In genomic region chr2:86484385-86484784, GRCh38 we compare ENCODE assay signal across 11 cellular contexts.
"Had no signal": no experiment of that assay in that cellular context is flagged by ENCODE, and none has a peak within 500 bp of the region (broad histone marks: within the 10 kb centered on the region; RNA-seq: fewer than 3 reads in every experiment).

No MANE protein-coding gene starts in this region.

- H3K4me3 Mint-ChIP-seq: activated naive CD8-positive, alpha-beta T cell treated with anti-CD3 and anti-CD28 coated beads, Interleukin-2, amount 10 ng/mL, durations not matched to agents 7 days and 5 days; neural crest cell; stimulated activated naive CD8-positive, alpha-beta T cell treated with anti-CD3 and anti-CD28 coated beads, Interleukin-15, amount 100 ng/mL, for 72 hours had no signal

- H3K9me3 ChIP-seq: ovary, thyroid gland, vagina had no signal

- H3K4me3 ChIP-seq: lung, ovary, thyroid gland, vagina had no signal

- DNase-seq: activated CD4-positive, alpha-beta T cell treated with anti-CD3 and anti-CD28 coated beads, Interleukin-2, amount 50 U/mL, for 4 hours; activated naive CD8-positive, alpha-beta T cell treated with anti-CD3 and anti-CD28 coated beads, Interleukin-2, amount 10 ng/mL, durations not matched to agents 7 days and 5 days; foreskin keratinocyte; left colon; ovary; stimulated activated naive CD8-positive, alpha-beta T cell treated with anti-CD3 and anti-CD28 coated beads, Interleukin-15, amount 100 ng/mL, for 72 hours; T-helper 2 cell; thyroid gland had no signal

- H3K27ac Mint-ChIP-seq: activated naive CD8-positive, alpha-beta T cell treated with anti-CD3 and anti-CD28 coated beads, Interleukin-2, amount 10 ng/mL, durations not matched to agents 7 days and 5 days had no signal

- H3K27me3 ChIP-seq: foreskin keratinocyte, ovary, thyroid gland, vagina had no signal

- H3K36me3 ChIP-seq: ovary had no signal

- H3K27me3 Mint-ChIP-seq: activated naive CD8-positive, alpha-beta T cell treated with anti-CD3 and anti-CD28 coated beads, Interleukin-2, amount 10 ng/mL, durations not matched to agents 7 days and 5 days; stimulated activated naive CD8-positive, alpha-beta T cell treated with anti-CD3 and anti-CD28 coated beads, Interleukin-15, amount 100 ng/mL, for 72 hours had no signal

- ATAC-seq: foreskin keratinocyte; stimulated activated naive CD8-positive, alpha-beta T cell treated with anti-CD3 and anti-CD28 coated beads, Interleukin-15, amount 100 ng/mL, for 72 hours had no signal

- H3K9me3 Mint-ChIP-seq: activated naive CD8-positive, alpha-beta T cell treated with anti-CD3 and anti-CD28 coated beads, Interleukin-2, amount 10 ng/mL, durations not matched to agents 7 days and 5 days; neural crest cell; stimulated activated naive CD8-positive, alpha-beta T cell treated with anti-CD3 and anti-CD28 coated beads, Interleukin-15, amount 100 ng/mL, for 72 hours had no signal

- H3K27ac ChIP-seq: foreskin keratinocyte, ovary, vagina had no signal

- H3K4me1 Mint-ChIP-seq: neural crest cell had no signal
